Comparison of ENCODE assay signal across 14 cellular contexts in the genomic region with DNA sequence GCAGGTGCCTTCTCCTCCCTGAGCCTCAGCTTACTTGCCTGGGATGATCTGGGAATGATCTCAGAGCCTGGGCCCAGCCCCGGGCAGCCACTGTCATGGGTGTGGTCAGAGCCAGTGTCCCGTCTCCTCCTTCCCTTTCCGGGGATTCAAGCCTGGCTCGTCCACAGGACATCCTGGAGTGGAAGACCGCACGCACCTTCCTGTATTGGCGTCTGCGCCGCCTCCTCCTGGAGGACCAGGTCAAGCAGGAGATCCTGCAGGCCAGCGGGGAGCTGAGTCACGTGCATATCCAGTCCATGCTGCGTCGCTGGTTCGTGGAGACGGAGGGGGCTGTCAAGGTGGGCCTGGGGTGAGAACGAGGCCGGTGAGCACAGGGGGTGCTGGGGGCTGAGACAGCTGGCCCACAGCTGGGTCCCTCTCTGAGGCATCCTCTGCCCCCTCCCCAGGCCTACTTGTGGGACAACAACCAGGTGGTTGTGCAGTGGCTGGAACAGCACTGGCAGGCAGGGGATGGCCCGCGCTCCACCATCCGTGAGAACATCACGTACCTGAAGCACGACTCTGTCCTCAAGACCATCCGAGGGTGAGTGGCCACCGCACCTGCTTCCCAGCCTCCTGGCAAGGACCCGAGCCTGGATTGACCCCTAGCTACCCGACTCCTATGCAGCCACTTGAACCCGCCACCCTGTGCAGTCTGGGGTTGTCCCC. TPM values are rescaled to one million over a fixed set of nuclear protein-coding genes. Genes with fewer than 3 reads are reported as not detected.
"Had no signal": no experiment of that assay in that cellular context is flagged by ENCODE, and none has a peak within 500 bp of the region (broad histone marks: within the 10 kb centered on the region; RNA-seq: fewer than 3 reads in every experiment).

No MANE protein-coding gene starts in this region.

- H3K9me3 Mint-ChIP-seq: activated CD4-positive, alpha-beta T cell treated with anti-CD3 and anti-CD28 coated beads, Interleukin-2, amount 10 ng/mL, durations not matched to agents 7 days and 5 days had no signal

- H3K4me1 Mint-ChIP-seq: activated CD4-positive, alpha-beta T cell treated with anti-CD3 and anti-CD28 coated beads, Interleukin-2, amount 10 ng/mL, durations not matched to agents 7 days and 5 days; activated naive CD8-positive, alpha-beta T cell treated with anti-CD3 and anti-CD28 coated beads for 36 hours; nephron; stimulated activated memory B cell treated with anti-CD40 and anti-IgM and Interleukin-4, amounts not matched to agents 10 μg/mL and 1 μg/mL and 100 μg/mL, for 72 hours had no signal

- H3K4me1 ChIP-seq: tibial artery had no signal

- H3K4me3 ChIP-seq: tibial artery had no signal

- H3K27me3 Mint-ChIP-seq: activated CD4-positive, alpha-beta T cell treated with anti-CD3 and anti-CD28 coated beads, Interleukin-2, amount 10 ng/mL, durations not matched to agents 7 days and 5 days; activated naive CD8-positive, alpha-beta T cell treated with anti-CD3 and anti-CD28 coated beads for 36 hours; stimulated activated memory B cell treated with anti-CD40 and anti-IgM and Interleukin-4, amounts not matched to agents 10 μg/mL and 1 μg/mL and 100 μg/mL, for 72 hours had no signal

- H3K36me3 ChIP-seq: brain microvascular endothelial cell had no signal

- H3K4me3 Mint-ChIP-seq: activated CD4-positive, alpha-beta T cell treated with anti-CD3 and anti-CD28 coated beads, Interleukin-2, amount 10 ng/mL, durations not matched to agents 7 days and 5 days; activated naive CD8-positive, alpha-beta T cell treated with anti-CD3 and anti-CD28 coated beads for 36 hours; nephron; stimulated activated memory B cell treated with anti-CD40 and anti-IgM and Interleukin-4, amounts not matched to agents 10 μg/mL and 1 μg/mL and 100 μg/mL, for 72 hours had no signal

- DNase-seq: activated CD4-positive, alpha-beta T cell treated with anti-CD3 and anti-CD28 coated beads, Interleukin-2, amount 10 ng/mL, durations not matched to agents 7 days and 5 days; activated CD8-positive, alpha-beta memory T cell treated with anti-CD3 and anti-CD28 coated beads, Interleukin-2, amount 50 U/mL, for 48 hours; activated naive CD8-positive, alpha-beta T cell treated with anti-CD3 and anti-CD28 coated beads for 36 hours; brain microvascular endothelial cell; effector memory CD4-positive, alpha-beta T cell; occipital lobe; stimulated activated CD4-positive, alpha-beta T cell treated with anti-CD3 and anti-CD28 coated beads, Interleukin-2, amount 100 ng/mL, for 48 hours; tibial artery had no signal

- H3K27ac Mint-ChIP-seq: activated CD4-positive, alpha-beta T cell treated with anti-CD3 and anti-CD28 coated beads, Interleukin-2, amount 10 ng/mL, durations not matched to agents 7 days and 5 days; activated naive CD8-positive, alpha-beta T cell treated with anti-CD3 and anti-CD28 coated beads for 36 hours; nephron; stimulated activated memory B cell treated with anti-CD40 and anti-IgM and Interleukin-4, amounts not matched to agents 10 μg/mL and 1 μg/mL and 100 μg/mL, for 72 hours had no signal

- ATAC-seq: stimulated activated memory B cell treated with anti-CD40 and anti-IgM and Interleukin-4, amounts not matched to agents 10 μg/mL and 1 μg/mL and 100 μg/mL, for 72 hours had no signal

- H3K27ac ChIP-seq: brain microvascular endothelial cell, tibial artery had no signal

- H3K27me3 ChIP-seq: brain microvascular endothelial cell, tibial artery had no signal

RNA-seq across cellular contexts. Expression of a gene that starts 44.0 kb away (rescaled TPM):
- total RNA-seq: activated CD4-positive, alpha-beta T cell treated with anti-CD3 and anti-CD28 coated beads, Interleukin-2, amount 10 ng/mL, durations not matched to agents 7 days and 5 days; activated naive CD8-positive, alpha-beta T cell treated with anti-CD3 and anti-CD28 coated beads for 36 hours; mesenteric fat pad; pulmonary artery endothelial cell; skeletal muscle tissue had no signal
- polyA plus RNA-seq: keratinocyte had no signal
